Comparison of ENCODE assay signal across 7 cellular contexts in genomic region chr2:111365986-111366638, GRCh38.
DNase-seq lines count a peak whose midpoint lies in the region; ATAC-seq and TF ChIP-seq lines count a peak whose summit lies in the region.
"Not testable (repeated sequence)": the region's sequence is repeated elsewhere in the genome, so short reads cannot be mapped to it uniquely, and the experiment has no call there.

No MANE protein-coding gene starts in this region.

- not testable (repeated sequence) for H3K27me3 Mint-ChIP-seq in endothelial cell (ENCODE audit: unreplicated experiment); naive thymus-derived CD8-positive, alpha-beta T cell

- peak; percentile 57 to 63 for ATAC-seq in naive thymus-derived CD8-positive, alpha-beta T cell
- ATAC-seq in sciatic nerve = peak; percentile 75

- H3K4me2 ChIP-seq in GM23248 (ENCODE audit: unreplicated experiment) = not testable (repeated sequence)

- H3K4me1 Mint-ChIP-seq in endothelial cell (ENCODE audit: unreplicated experiment); naive thymus-derived CD8-positive, alpha-beta T cell: not testable (repeated sequence)

- H3K9me2 ChIP-seq in GM23248 (ENCODE audit: insufficient read depth) = not testable (repeated sequence)

- H3K4me1 ChIP-seq in GM23248 (ENCODE audit: insufficient read depth); ascending aorta; cardiac muscle cell (ENCODE audit: low read depth): not testable (repeated sequence)

- H3K9ac ChIP-seq in GM23248 = not testable (repeated sequence)

- WGBS in GM23248 (ENCODE audit: low coverage in 1 of 2, low lambda C conversion rate in 2 of 2, missing lambda C conversion rate in 2 of 2), 2 experiments = 41 to 42% methylated on average over 32 to 35 of the region's 37 CpGs

- POLR2A ChIA-PET in naive thymus-derived CD8-positive, alpha-beta T cell (lab: Charles Lee) = not testable (repeated sequence)

- H3K4me3 ChIP-seq in GM23248, cardiac muscle cell: not testable (repeated sequence)
- H3K4me3 ChIP-seq in ascending aorta = peak overlapping the region; percentile 26 to 54

- DNase-seq in GM23248 = peak; percentile 4
- DNase-seq in ascending aorta (ENCODE audit: low spot score in 2 of 2); sciatic nerve (ENCODE audit: low spot score): not testable (repeated sequence)
- DNase-seq in endothelial cell (ENCODE audit: low spot score) = peak; percentile 41
- DNase-seq in cardiac muscle cell (ENCODE audit: low read depth in 1 of 2, low spot score in 1 of 2) = peak; percentile 44 to 45
- DNase-seq in kidney tubule cell (ENCODE audit: low spot score) = peak; percentile 1
- peak in 1 of 10 donors; percentile 14 for DNase-seq in naive thymus-derived CD8-positive, alpha-beta T cell

- not testable (repeated sequence) for H3F3A ChIP-seq in GM23248 (ENCODE audit: insufficient read depth)

- intact Hi-C loops in ascending aorta (cut with DNase I); sciatic nerve (cut with DNase I): not testable (repeated sequence)

- TF ChIP-seq CTCF in ascending aorta (IDR thresholded peaks at IDR 0.05); endothelial cell (IDR thresholded peaks at IDR 0.05; ENCODE audit: unreplicated experiment); cardiac muscle cell (IDR thresholded peaks at IDR 0.05; ENCODE audit: low read depth, low read length): not testable (repeated sequence)

- in situ Hi-C loops in GM23248 (cut with MboI) = not testable (repeated sequence)

- H3K79me2 ChIP-seq in GM23248 (ENCODE audit: insufficient read depth) = not testable (repeated sequence)

- not testable (repeated sequence) for H2AFZ ChIP-seq in GM23248

- not testable (repeated sequence) for H4K20me1 ChIP-seq in GM23248 (ENCODE audit: insufficient read depth)

- not testable (repeated sequence) for H3K36me3 ChIP-seq in GM23248 (ENCODE audit: low read depth); ascending aorta; cardiac muscle cell

- H3K4me3 Mint-ChIP-seq in endothelial cell (ENCODE audit: unreplicated experiment) = not testable (repeated sequence)
- peak overlapping the region in 6 of 10 donors; percentile 14 to 71 (median 52) for H3K4me3 Mint-ChIP-seq in naive thymus-derived CD8-positive, alpha-beta T cell

- not testable (repeated sequence) for H3K9me3 Mint-ChIP-seq in endothelial cell (ENCODE audit: unreplicated experiment); naive thymus-derived CD8-positive, alpha-beta T cell

- not testable (repeated sequence) for H3K9me3 ChIP-seq in GM23248 (ENCODE audit: low read depth); ascending aorta; cardiac muscle cell (ENCODE audit: low read depth)

- H3K36me3 Mint-ChIP-seq in endothelial cell (ENCODE audit: low read depth, unreplicated experiment); naive thymus-derived CD8-positive, alpha-beta T cell: not testable (repeated sequence)

- H3K27ac ChIP-seq in GM23248, ascending aorta: not testable (repeated sequence)
- H3K27ac ChIP-seq in cardiac muscle cell = peak overlapping the region; percentile 67

- not testable (repeated sequence) for H3K27me3 ChIP-seq in GM23248 (replicated peaks; ENCODE audit: insufficient read depth); ascending aorta; cardiac muscle cell

- H3K27ac Mint-ChIP-seq in endothelial cell (ENCODE audit: unreplicated experiment); naive thymus-derived CD8-positive, alpha-beta T cell: not testable (repeated sequence)
